8 cellular contexts compared by ENCODE assay signal in the genomic region with DNA sequence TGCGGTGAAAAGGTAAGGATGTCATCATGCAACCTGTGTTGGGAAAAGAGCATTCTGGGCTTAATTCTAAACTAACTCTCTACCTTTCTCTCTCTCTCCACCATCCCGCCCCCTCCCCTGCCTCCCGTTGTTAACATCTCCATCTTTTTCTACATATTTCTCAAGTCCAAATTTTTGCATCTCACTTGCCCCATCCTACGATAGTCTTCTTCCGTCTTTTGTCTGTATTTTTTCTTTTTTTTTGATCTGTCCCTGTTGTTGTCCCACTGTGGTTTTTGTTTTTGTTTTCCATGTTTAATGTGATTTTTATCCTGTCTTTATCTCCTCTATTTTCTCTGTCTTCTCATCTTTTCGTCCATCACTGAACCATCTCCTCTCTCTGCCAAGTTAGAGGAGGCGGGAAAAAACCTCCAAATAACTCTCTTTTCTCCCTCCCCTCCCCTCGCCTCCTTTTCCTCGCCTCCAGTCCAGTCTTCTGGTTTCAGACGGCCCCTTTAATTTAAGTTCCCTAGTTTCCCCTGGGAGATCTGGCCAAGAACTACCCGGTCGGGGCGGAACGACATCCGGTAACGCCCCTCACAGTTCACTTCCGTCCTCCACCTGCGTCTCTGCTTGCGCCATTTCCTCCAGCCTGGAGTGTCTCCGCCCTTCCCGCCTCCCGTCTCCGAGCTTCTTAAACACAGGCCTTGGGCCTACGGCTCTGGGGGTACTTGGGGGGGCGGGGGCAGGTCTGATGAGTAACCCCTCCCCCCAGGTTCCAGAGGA.
A peak's percentile ranks its signal among the peaks of the same experiment; 100 is the strongest.
DNase-seq lines count a peak whose midpoint lies in the region; TF ChIP-seq lines count a peak whose summit lies in the region.

A gene with protein sequence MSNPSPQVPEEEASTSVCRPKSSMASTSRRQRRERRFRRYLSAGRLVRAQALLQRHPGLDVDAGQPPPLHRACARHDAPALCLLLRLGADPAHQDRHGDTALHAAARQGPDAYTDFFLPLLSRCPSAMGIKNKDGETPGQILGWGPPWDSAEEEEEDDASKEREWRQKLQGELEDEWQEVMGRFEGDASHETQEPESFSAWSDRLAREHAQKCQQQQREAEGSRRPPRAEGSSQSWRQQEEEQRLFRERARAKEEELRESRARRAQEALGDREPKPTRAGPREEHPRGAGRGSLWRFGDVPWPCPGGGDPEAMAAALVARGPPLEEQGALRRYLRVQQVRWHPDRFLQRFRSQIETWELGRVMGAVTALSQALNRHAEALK (plus strand): TSS at position 647 of the 765 bp plus-strand sequence. CDS start 87 bp downstream, at position 734.

- DNase-seq in EL (peak; percentile 98), NCI-H1092 (lab: John Stamatoyannopoulos, UW) (peak; percentile 88), SKM-1 (lab: John Stamatoyannopoulos, UW; ENCODE audit: unreplicated experiment) (peak; percentile 96), globus pallidus (ENCODE audit: low spot score) (peak; percentile 97), nucleus accumbens (lab: John Stamatoyannopoulos, UW) (peak; percentile 69 to 99 (median 94)), superior temporal gyrus (ENCODE audit: extremely low spot score) (peak; percentile 98)

- no peak; the same call in 1 of the 2 replicates for TF ChIP-seq CTCF in HEK293 (tag by site-specific recombination; IDR thresholded peaks at IDR 0.05)

- H3K36me3 ChIP-seq in HEK293 (ENCODE audit: control insufficient read depth in 2 of 2, insufficient read depth in 1 of 2, low read length in 2 of 2) = peaks cover 20 to 38% of the 10 kb centered on the region in 2 experiments; a peak in 2 of 3 replicates

- H3K4me3 Mint-ChIP-seq in activated naive CD4-positive, alpha-beta T cell treated with anti-CD3 and anti-CD28 coated beads, Interleukin-2, amount 50 U/mL, for 24 hours = peak within 1 kb of the TSS; percentile 89

- H3K4me1 Mint-ChIP-seq in activated naive CD4-positive, alpha-beta T cell treated with anti-CD3 and anti-CD28 coated beads, Interleukin-2, amount 50 U/mL, for 24 hours = peaks cover 33% of the 10 kb centered on the region

- H3K9me3 ChIP-seq in HEK293 (ENCODE audit: control insufficient read depth, insufficient read depth, low read depth, low read length) = no peaks in the 10 kb centered on the region

- peak within 1 kb of the TSS; percentile 50 for H3K27ac ChIP-seq in HEK293 (ENCODE audit: extremely low read depth, low read depth, low read length)

- CTCF ChIA-PET in HEK293 (lab: Yijun Ruan, JAX) = interaction anchor here (0.5 to 13.9 kb wide), 22 partner anchors 15 to 696 kb away, joined by 3 to 431 read pairs (median 5); a partner anchor contains a TSS

- POLR2A ChIA-PET in HEK293 (lab: Yijun Ruan, JAX) = interaction anchor here (0.6 to 3.1 kb wide), 27 partner anchors 9 to 316 kb away, joined by 3 to 20 read pairs (median 4); a partner anchor contains a TSS

- H3K4me3 ChIP-seq in HEK293 (ENCODE audit: low read depth, low read length) = peak within 1 kb of the TSS; percentile 47

- no peaks in the 10 kb centered on the region for H3K9me3 Mint-ChIP-seq in activated naive CD4-positive, alpha-beta T cell treated with anti-CD3 and anti-CD28 coated beads, Interleukin-2, amount 50 U/mL, for 24 hours

- peaks cover 2% of the 10 kb centered on the region; the same call in 1 of the 2 replicates for H3K4me1 ChIP-seq in HEK293 (ENCODE audit: control insufficient read depth, insufficient read depth, low read length)

- no peaks in the 10 kb centered on the region for H3K27me3 Mint-ChIP-seq in activated naive CD4-positive, alpha-beta T cell treated with anti-CD3 and anti-CD28 coated beads, Interleukin-2, amount 50 U/mL, for 24 hours

- H3K27ac Mint-ChIP-seq in activated naive CD4-positive, alpha-beta T cell treated with anti-CD3 and anti-CD28 coated beads, Interleukin-2, amount 50 U/mL, for 24 hours = peak within 1 kb of the TSS; percentile 77

- H3K36me3 Mint-ChIP-seq in activated naive CD4-positive, alpha-beta T cell treated with anti-CD3 and anti-CD28 coated beads, Interleukin-2, amount 50 U/mL, for 24 hours = no peaks in the 10 kb centered on the region

TF ChIP-seq in HEK293, 187 proteins besides CTCF, POLR2A, EP300 and RAD21 (continues in another document):
- TF ChIP-seq YY1 (tag by site-specific recombination; IDR thresholded peaks at IDR 0.05) (peak; percentile 87), ZNF585B (tag by site-specific recombination; IDR thresholded peaks at IDR 0.05) (no peak), ZNF629 (tag by site-specific recombination; IDR thresholded peaks at IDR 0.05) (peak; percentile 96), ZNF24 (tag by site-specific recombination; IDR thresholded peaks at IDR 0.05) (peak; percentile 85; the same call in 1 of the 2 replicates), ZNF626 (tag by site-specific recombination; IDR thresholded peaks at IDR 0.05) (no peak), EGR2 (tag by site-specific recombination; IDR thresholded peaks at IDR 0.05; ENCODE audit: low read depth) (peak; percentile 63), KLF7 (tag by site-specific recombination; IDR thresholded peaks at IDR 0.05; ENCODE audit: borderline replicate concordance) (peak; percentile 100), SP7 (tag by site-specific recombination; IDR thresholded peaks at IDR 0.05) (peak; percentile 82), FEZF1 (tag by site-specific recombination; IDR thresholded peaks at IDR 0.05) (no peak), ZNF211 (tag by site-specific recombination; IDR thresholded peaks at IDR 0.05; ENCODE audit: low read depth) (no peak; the same call in 1 of the 2 replicates), TCF7L2 (IDR thresholded peaks at IDR 0.05; ENCODE audit: borderline replicate concordance, low read depth, low read length) (no peak), SCRT1 (tag by site-specific recombination; IDR thresholded peaks at IDR 0.05; ENCODE audit: borderline replicate concordance) (no peak), ZNF146 (tag by site-specific recombination; IDR thresholded peaks at IDR 0.05) (0 out of 2 replicates have a peak, but pooled peaks have one; percentile 14), ZEB2 (tag by site-specific recombination; IDR thresholded peaks at IDR 0.05) (peak; percentile 67; the same call in 1 of the 2 replicates)
- TF ChIP-seq, protein P1, sequence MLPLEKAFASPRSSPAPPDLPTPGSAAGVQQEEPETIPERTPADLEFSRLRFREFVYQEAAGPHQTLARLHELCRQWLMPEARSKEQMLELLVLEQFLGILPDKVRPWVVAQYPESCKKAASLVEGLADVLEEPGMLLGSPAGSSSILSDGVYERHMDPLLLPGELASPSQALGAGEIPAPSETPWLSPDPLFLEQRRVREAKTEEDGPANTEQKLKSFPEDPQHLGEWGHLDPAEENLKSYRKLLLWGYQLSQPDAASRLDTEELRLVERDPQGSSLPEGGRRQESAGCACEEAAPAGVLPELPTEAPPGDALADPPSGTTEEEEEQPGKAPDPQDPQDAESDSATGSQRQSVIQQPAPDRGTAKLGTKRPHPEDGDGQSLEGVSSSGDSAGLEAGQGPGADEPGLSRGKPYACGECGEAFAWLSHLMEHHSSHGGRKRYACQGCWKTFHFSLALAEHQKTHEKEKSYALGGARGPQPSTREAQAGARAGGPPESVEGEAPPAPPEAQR (tag by site-specific recombination; IDR thresholded peaks at IDR 0.05) = peak; percentile 53; the same call in 1 of the 2 replicates
- TF ChIP-seq, protein P2, sequence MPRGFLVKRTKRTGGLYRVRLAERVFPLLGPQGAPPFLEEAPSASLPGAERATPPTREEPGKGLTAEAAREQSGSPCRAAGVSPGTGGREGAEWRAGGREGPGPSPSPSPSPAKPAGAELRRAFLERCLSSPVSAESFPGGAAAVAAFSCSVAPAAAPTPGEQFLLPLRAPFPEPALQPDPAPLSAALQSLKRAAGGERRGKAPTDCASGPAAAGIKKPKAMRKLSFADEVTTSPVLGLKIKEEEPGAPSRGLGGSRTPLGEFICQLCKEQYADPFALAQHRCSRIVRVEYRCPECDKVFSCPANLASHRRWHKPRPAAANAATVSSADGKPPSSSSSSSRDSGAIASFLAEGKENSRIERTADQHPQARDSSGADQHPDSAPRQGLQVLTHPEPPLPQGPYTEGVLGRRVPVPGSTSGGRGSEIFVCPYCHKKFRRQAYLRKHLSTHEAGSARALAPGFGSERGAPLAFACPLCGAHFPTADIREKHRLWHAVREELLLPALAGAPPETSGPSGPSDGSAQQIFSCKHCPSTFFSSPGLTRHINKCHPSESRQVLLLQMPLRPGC (tag by site-specific recombination; IDR thresholded peaks at IDR 0.05) = peak; percentile 78
- TF ChIP-seq, protein P3, sequence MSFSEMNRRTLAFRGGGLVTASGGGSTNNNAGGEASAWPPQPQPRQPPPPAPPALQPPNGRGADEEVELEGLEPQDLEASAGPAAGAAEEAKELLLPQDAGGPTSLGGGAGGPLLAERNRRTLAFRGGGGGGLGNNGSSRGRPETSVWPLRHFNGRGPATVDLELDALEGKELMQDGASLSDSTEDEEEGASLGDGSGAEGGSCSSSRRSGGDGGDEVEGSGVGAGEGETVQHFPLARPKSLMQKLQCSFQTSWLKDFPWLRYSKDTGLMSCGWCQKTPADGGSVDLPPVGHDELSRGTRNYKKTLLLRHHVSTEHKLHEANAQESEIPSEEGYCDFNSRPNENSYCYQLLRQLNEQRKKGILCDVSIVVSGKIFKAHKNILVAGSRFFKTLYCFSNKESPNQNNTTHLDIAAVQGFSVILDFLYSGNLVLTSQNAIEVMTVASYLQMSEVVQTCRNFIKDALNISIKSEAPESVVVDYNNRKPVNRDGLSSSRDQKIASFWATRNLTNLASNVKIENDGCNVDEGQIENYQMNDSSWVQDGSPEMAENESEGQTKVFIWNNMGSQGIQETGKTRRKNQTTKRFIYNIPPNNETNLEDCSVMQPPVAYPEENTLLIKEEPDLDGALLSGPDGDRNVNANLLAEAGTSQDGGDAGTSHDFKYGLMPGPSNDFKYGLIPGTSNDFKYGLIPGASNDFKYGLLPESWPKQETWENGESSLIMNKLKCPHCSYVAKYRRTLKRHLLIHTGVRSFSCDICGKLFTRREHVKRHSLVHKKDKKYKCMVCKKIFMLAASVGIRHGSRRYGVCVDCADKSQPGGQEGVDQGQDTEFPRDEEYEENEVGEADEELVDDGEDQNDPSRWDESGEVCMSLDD (tag by site-specific recombination; IDR thresholded peaks at IDR 0.05) = peak; percentile 91
- TF ChIP-seq, protein P4, sequence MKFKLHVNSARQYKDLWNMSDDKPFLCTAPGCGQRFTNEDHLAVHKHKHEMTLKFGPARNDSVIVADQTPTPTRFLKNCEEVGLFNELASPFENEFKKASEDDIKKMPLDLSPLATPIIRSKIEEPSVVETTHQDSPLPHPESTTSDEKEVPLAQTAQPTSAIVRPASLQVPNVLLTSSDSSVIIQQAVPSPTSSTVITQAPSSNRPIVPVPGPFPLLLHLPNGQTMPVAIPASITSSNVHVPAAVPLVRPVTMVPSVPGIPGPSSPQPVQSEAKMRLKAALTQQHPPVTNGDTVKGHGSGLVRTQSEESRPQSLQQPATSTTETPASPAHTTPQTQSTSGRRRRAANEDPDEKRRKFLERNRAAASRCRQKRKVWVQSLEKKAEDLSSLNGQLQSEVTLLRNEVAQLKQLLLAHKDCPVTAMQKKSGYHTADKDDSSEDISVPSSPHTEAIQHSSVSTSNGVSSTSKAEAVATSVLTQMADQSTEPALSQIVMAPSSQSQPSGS (tag by site-specific recombination; IDR thresholded peaks at IDR 0.05; ENCODE audit: low read depth) = no peak

Comparison
In these comparisons a context has a peak if more than half of its experiments do, and no peak if none do; other contexts are left out.
1. Peak in every context shown above with its lines: DNase-seq, H3K4me3 ChIP-seq and H3K27ac ChIP-seq.